In the genomic region with DNA sequence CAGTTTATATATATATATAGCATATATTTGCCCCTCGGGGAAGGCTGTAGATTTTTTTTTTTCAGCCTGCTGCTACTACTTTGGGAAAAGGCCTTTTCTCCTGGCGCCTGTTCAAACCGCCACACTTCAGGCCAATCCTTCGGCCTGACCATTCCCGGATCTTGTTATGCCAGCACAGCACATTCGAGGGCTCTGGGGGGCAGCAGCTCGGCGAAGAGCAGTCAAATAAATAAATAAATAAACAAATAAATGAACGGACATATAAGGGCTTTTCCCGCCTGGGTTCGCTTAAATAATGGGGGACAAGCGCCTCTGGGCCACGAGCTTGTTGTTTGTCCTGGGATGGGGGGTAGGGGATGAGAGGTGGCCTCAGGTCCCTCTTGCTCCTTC, we compare ENCODE assay signal across 1 cellular context.
TF ChIP-seq lines count a peak whose summit lies in the region.

No MANE protein-coding gene starts in this region.

TF ChIP-seq in K562, 482 proteins besides CTCF, POLR2A, EP300 and RAD21:
- no peak for TF ChIP-seq PHF20 (IDR thresholded peaks at IDR 0.05; ENCODE audit: partially characterized antibody)
- no peak for TF ChIP-seq FOSL1 (tag; conservative IDR thresholded peaks at IDR 0.05)
- TF ChIP-seq, protein P1, sequence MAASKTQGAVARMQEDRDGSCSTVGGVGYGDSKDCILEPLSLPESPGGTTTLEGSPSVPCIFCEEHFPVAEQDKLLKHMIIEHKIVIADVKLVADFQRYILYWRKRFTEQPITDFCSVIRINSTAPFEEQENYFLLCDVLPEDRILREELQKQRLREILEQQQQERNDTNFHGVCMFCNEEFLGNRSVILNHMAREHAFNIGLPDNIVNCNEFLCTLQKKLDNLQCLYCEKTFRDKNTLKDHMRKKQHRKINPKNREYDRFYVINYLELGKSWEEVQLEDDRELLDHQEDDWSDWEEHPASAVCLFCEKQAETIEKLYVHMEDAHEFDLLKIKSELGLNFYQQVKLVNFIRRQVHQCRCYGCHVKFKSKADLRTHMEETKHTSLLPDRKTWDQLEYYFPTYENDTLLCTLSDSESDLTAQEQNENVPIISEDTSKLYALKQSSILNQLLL (CRISPR knock-in tag; IDR thresholded peaks at IDR 0.05; ENCODE audit: borderline replicate concordance) = no peak
- no peak for TF ChIP-seq HDAC1 (IDR thresholded peaks at IDR 0.05)
- TF ChIP-seq, protein P2, sequence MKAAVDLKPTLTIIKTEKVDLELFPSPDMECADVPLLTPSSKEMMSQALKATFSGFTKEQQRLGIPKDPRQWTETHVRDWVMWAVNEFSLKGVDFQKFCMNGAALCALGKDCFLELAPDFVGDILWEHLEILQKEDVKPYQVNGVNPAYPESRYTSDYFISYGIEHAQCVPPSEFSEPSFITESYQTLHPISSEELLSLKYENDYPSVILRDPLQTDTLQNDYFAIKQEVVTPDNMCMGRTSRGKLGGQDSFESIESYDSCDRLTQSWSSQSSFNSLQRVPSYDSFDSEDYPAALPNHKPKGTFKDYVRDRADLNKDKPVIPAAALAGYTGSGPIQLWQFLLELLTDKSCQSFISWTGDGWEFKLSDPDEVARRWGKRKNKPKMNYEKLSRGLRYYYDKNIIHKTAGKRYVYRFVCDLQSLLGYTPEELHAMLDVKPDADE (conservative IDR thresholded peaks at IDR 0.05; ENCODE audit: control insufficient read depth, low read depth, low read length) = 0 out of 2 replicates have a peak, but pooled peaks have one; percentile 2
- TF ChIP-seq RBBP5 (IDR thresholded peaks at IDR 0.05; ENCODE audit: borderline replicate concordance, insufficient read depth, low read length, poor library complexity, severe bottlenecking) = no peak
- TF ChIP-seq, protein P3, sequence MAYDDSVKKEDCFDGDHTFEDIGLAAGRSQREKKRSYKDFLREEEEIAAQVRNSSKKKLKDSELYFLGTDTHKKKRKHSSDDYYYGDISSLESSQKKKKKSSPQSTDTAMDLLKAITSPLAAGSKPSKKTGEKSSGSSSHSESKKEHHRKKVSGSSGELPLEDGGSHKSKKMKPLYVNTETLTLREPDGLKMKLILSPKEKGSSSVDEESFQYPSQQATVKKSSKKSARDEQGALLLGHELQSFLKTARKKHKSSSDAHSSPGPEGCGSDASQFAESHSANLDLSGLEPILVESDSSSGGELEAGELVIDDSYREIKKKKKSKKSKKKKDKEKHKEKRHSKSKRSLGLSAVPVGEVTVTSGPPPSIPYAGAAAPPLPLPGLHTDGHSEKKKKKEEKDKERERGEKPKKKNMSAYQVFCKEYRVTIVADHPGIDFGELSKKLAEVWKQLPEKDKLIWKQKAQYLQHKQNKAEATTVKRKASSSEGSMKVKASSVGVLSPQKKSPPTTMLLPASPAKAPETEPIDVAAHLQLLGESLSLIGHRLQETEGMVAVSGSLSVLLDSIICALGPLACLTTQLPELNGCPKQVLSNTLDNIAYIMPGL (CRISPR knock-in tag; IDR thresholded peaks at IDR 0.05) = no peak
TF ChIP-seq in K562: peak in this region for 1.
